22 cellular contexts compared by ENCODE assay signal in genomic region chr14:61077946-61078738, GRCh38.
DNase-seq lines count a peak whose midpoint lies in the region; ATAC-seq, FAIRE-seq and TF ChIP-seq lines count a peak whose summit lies in the region.
"Had no signal": no experiment of that assay in that cellular context is flagged by ENCODE, and none has a peak within 500 bp of the region (broad histone marks: within the 10 kb centered on the region; RNA-seq: fewer than 3 reads in every experiment).

No MANE protein-coding gene starts in this region.

- 78 to 80% methylated on average over 4 of the region's 4 CpGs for whole genome bisulfite sequencing in aorta, 2 donors

- TF ChIP-seq POLR2A in H54 (IDR thresholded peaks at IDR 0.05; ENCODE audit: low read depth, low read length): no peak

- no peak overlapping the region for H3K4me3 ChIP-seq in fibroblast of the aortic adventitia (ENCODE audit: low read depth, low read length)
- H3K4me3 ChIP-seq in aorta (ENCODE audit: low read length in 2 of 2): no peak overlapping the region
- H3K4me3 ChIP-seq: gastrocnemius medialis, thyroid gland had no signal

- H3K9me3 ChIP-seq in aorta (ENCODE audit: control insufficient read depth, low read length): no peaks in the 10 kb centered on the region
- H3K9me3 ChIP-seq: Caco-2, gastrocnemius medialis, thyroid gland had no signal

- CTCF ChIA-PET in RWPE1 (lab: Yijun Ruan, JAX): interaction anchor here (0.6 kb wide), 1 partner anchor 272 kb away, joined by 5 read pairs; no protein-coding TSS in a partner anchor

- H3K27me3 ChIP-seq in aorta (ENCODE audit: control insufficient read depth in 1 of 2, insufficient read depth in 2 of 2, low read length in 1 of 2): no peaks in the 10 kb centered on the region
- H3K27me3 ChIP-seq: brain microvascular endothelial cell, gastrocnemius medialis, thyroid gland had no signal

- ATAC-seq in HG03439 (IDR thresholded peaks at IDR 0.05; ENCODE audit: unreplicated experiment) (no peak), aorta (ENCODE audit: low FRiP score) (no peak)
- ATAC-seq: activated CD8-positive, alpha-beta T cell treated with anti-CD3 and anti-CD28 coated beads for 36 hours; gastrocnemius medialis had no signal

- TF ChIP-seq CTCF in RWPE1 (conservative IDR thresholded peaks at IDR 0.05; ENCODE audit: low read depth): no peak
- no peak for TF ChIP-seq CTCF in fibroblast of the aortic adventitia (IDR thresholded peaks at IDR 0.05; ENCODE audit: insufficient read depth, low read length)

- DNase-seq in DMS79 treated with DMSO at 0.1 percent for 48 hours (lab: John Stamatoyannopoulos, UW): peak; percentile 87
- no peak for DNase-seq in H54 (ENCODE audit: insufficient read length, low spot score)
- DNase-seq in RWPE1 (ENCODE audit: low spot score): peak; percentile 42
- DNase-seq in fibroblast of the aortic adventitia (ENCODE audit: low read depth): peak; percentile 52
- no peak for DNase-seq in aorta
- no peak for DNase-seq in SKM-1 treated with dmso at 0.1 percent for 144 hours (lab: John Stamatoyannopoulos, UW; ENCODE audit: unreplicated experiment)
- DNase-seq: activated B cell treated with CpG ODN at 0.5 μM for 24 hours; activated CD8-positive, alpha-beta T cell treated with anti-CD3 and anti-CD28 coated beads for 36 hours; activated T-cell treated with anti-CD3 and anti-CD28 coated beads, Interleukin-2, amount 50 U/mL, for 48 hours; brain microvascular endothelial cell; Caco-2; cortex of kidney; gastrocnemius medialis; GDM1; NCI-H1417 treated with DMSO at 0.1 percent for 48 hours; NCI-H345; OCI-M1; stimulated activated CD4-positive, alpha-beta T cell treated with anti-CD3 and anti-CD28 coated beads, Interleukin-1b, Interleukin-23, amount 100 ng/mL, for 48 hours; stimulated activated naive CD4-positive, alpha-beta T cell treated with Interleukin-2 at 50 U/mL for 16 hours; T-helper 2 cell; thyroid gland had no signal

- POLR2A ChIA-PET in RWPE1 (lab: Yijun Ruan, JAX; ENCODE audit: low non-redundant PET): no interaction called here

- H3K4me1 ChIP-seq in aorta (ENCODE audit: control insufficient read depth in 1 of 2, insufficient read depth in 2 of 2, low read length in 2 of 2): no peaks in the 10 kb centered on the region
- H3K4me1 ChIP-seq: Caco-2 had no signal

- H3K36me3 ChIP-seq in aorta (ENCODE audit: control insufficient read depth in 1 of 2, insufficient read depth in 2 of 2, low read length in 1 of 2): peaks cover 0 to 3% of the 10 kb centered on the region in 2 donors
- H3K36me3 ChIP-seq: brain microvascular endothelial cell, gastrocnemius medialis, thyroid gland had no signal

- no peak overlapping the region for H3K27ac ChIP-seq in RWPE1
- no peak overlapping the region for H3K27ac ChIP-seq in aorta (ENCODE audit: low read depth in 1 of 2, low read length in 2 of 2)
- H3K27ac ChIP-seq: brain microvascular endothelial cell, gastrocnemius medialis, thyroid gland had no signal

- intact Hi-C loops in aorta (cut with DNase I): no loop called here

- FAIRE-seq in H54 (lab: Jason Lieb, UNC): peak; percentile 68

Comparison
In these comparisons a context has a peak if more than half of its experiments do, and no peak if none do; other contexts are left out.
1. DNase-seq: peak in DMS79 treated with DMSO at 0.1 percent for 48 hours (single experiment), RWPE1 (single experiment) and fibroblast of the aortic adventitia (single experiment); none in H54 (single experiment), aorta (0 of 2) and SKM-1 treated with dmso at 0.1 percent for 144 hours (single experiment).